ENCODE assay signal across 16 cellular contexts in the genomic region with DNA sequence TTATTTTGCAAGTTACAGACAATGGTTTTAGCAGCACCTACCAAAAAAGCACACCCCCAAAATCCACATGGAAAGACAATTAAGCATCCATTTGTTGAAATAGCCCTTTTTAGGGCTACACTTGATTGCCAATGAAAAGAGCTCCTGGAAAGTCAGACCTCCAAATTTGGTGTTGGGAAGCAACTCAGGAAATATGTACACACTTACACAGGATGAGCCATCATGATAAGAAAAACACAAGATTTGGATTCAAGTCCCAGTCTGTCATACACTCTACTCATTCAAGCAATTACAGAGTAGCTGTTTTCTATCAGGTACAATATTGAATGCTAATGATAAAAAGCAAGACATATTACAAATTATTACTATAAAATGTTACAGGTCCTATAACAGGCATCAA.
"Had no signal": no experiment of that assay in that cellular context is flagged by ENCODE, and none has a peak within 500 bp of the region (broad histone marks: within the 10 kb centered on the region; RNA-seq: fewer than 3 reads in every experiment).

No MANE protein-coding gene starts in this region.

- ATAC-seq: activated CD4-positive, CD25-positive, alpha-beta regulatory T cell treated with anti-CD3 and anti-CD28 coated beads, Interleukin-2, amount 50 U/mL, for 24 hours; activated naive CD8-positive, alpha-beta T cell treated with anti-CD3 and anti-CD28 coated beads, Interleukin-2, amount 50 U/mL, for 24 hours; activated T-helper 17 cell treated with anti-CD3 and anti-CD28 coated beads, Interleukin-2, amount 50 U/mL, for 72 hours; left lobe of liver; naive thymus-derived CD8-positive, alpha-beta T cell; stimulated activated naive B cell treated with anti-CD40 and anti-IgM and Interleukin-4, amounts not matched to agents 10 μg/mL and 1 μg/mL and 100 μg/mL, for 72 hours had no signal

- H3K27me3 ChIP-seq: ascending aorta, cardiac muscle cell, esophagus squamous epithelium, neutrophil, transverse colon had no signal

- H3K36me3 ChIP-seq: ascending aorta, cardiac muscle cell, transverse colon had no signal

- H3K4me3 ChIP-seq: ascending aorta, cardiac muscle cell, esophagus squamous epithelium, transverse colon had no signal

- DNase-seq: activated CD4-positive, alpha-beta T cell treated with anti-CD3 and anti-CD28 coated beads, Interleukin-2, amount 50 U/mL, for 1 hour; activated naive CD4-positive, alpha-beta T cell treated with Interleukin-2 at 50 U/mL for 16 hours; activated naive CD8-positive, alpha-beta T cell treated with anti-CD3 and anti-CD28 coated beads, Interleukin-2, amount 50 U/mL, for 24 hours; esophagus squamous epithelium; foreskin melanocyte; naive thymus-derived CD8-positive, alpha-beta T cell; stimulated activated CD4-positive, alpha-beta T cell treated with anti-CD3 and anti-CD28 coated beads, Interleukin-2, amount 100 ng/mL, for 48 hours; stimulated activated naive B cell treated with anti-CD40 and anti-IgM and Interleukin-4, amounts not matched to agents 10 μg/mL and 1 μg/mL and 100 μg/mL, for 72 hours; substantia nigra; transverse colon had no signal

- H3K4me1 ChIP-seq: ascending aorta, transverse colon had no signal

- H3K27ac ChIP-seq: ascending aorta, cardiac muscle cell, esophagus squamous epithelium, neutrophil, transverse colon had no signal

- H3K9me3 ChIP-seq: ascending aorta, esophagus squamous epithelium, neutrophil, transverse colon had no signal
